ENCODE assay signal across 1 cellular context in the genomic region with DNA sequence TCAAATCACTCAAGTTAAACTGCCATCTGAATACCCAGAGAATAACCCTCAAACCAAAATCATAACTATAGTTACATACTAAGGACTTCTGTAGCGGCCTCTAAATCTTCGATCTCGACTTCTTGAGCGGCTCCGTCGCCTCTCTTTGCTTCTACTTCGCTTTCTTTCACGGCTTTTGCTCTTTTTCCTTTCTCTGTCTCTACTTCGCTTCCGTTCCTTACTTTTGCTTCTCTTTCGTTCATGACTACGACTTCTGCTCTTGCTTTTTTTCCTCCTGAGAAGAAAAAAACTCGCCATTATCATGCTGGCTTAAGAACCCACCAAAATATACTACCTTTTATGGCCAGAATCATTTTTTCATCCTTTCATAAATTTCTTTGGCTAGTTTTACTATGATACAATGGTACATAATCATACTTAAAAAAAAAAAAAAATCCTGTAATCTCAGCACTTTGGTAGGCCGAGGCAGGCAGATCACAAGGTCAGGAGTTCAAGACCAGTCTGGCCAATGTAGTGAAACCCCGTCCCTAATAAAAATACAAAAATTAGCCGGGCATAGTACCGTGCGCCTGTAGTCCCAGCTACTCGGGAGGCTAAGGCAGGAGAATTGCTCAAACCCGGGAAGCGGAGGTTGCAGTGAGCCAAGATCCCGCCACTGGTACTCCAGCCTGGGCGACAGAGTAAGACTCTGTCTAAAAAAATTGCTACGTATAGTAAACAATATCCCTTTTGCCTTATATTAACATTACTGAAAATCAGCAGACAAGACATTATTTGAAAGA.
TF ChIP-seq lines count a peak whose summit lies in the region.

No MANE protein-coding gene starts in this region.

TF ChIP-seq in GM12878, 131 proteins besides CTCF, POLR2A, EP300 and RAD21:
- TF ChIP-seq SPI1 (IDR thresholded peaks at IDR 0.05; ENCODE audit: borderline replicate concordance, insufficient read depth, low read depth, low read length): no peak
- no peak for TF ChIP-seq NBN (IDR thresholded peaks at IDR 0.05)
- no peak for TF ChIP-seq MEF2B (IDR thresholded peaks at IDR 0.05; ENCODE audit: partially characterized antibody, poor library complexity, severe bottlenecking)
- TF ChIP-seq PML (IDR thresholded peaks at IDR 0.05; ENCODE audit: low read length): 0 out of 2 replicates have a peak, but pooled peaks have one; percentile 17
- TF ChIP-seq CHD4 (IDR thresholded peaks at IDR 0.05): no peak
- TF ChIP-seq, protein P1, sequence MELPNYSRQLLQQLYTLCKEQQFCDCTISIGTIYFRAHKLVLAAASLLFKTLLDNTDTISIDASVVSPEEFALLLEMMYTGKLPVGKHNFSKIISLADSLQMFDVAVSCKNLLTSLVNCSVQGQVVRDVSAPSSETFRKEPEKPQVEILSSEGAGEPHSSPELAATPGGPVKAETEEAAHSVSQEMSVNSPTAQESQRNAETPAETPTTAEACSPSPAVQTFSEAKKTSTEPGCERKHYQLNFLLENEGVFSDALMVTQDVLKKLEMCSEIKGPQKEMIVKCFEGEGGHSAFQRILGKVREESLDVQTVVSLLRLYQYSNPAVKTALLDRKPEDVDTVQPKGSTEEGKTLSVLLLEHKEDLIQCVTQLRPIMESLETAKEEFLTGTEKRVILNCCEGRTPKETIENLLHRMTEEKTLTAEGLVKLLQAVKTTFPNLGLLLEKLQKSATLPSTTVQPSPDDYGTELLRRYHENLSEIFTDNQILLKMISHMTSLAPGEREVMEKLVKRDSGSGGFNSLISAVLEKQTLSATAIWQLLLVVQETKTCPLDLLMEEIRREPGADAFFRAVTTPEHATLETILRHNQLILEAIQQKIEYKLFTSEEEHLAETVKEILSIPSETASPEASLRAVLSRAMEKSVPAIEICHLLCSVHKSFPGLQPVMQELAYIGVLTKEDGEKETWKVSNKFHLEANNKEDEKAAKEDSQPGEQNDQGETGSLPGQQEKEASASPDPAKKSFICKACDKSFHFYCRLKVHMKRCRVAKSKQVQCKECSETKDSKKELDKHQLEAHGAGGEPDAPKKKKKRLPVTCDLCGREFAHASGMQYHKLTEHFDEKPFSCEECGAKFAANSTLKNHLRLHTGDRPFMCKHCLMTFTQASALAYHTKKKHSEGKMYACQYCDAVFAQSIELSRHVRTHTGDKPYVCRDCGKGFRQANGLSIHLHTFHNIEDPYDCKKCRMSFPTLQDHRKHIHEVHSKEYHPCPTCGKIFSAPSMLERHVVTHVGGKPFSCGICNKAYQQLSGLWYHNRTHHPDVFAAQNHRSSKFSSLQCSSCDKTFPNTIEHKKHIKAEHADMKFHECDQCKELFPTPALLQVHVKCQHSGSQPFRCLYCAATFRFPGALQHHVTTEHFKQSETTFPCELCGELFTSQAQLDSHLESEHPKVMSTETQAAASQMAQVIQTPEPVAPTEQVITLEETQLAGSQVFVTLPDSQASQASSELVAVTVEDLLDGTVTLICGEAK (IDR thresholded peaks at IDR 0.05; ENCODE audit: borderline replicate concordance): no peak
- TF ChIP-seq, protein P2, sequence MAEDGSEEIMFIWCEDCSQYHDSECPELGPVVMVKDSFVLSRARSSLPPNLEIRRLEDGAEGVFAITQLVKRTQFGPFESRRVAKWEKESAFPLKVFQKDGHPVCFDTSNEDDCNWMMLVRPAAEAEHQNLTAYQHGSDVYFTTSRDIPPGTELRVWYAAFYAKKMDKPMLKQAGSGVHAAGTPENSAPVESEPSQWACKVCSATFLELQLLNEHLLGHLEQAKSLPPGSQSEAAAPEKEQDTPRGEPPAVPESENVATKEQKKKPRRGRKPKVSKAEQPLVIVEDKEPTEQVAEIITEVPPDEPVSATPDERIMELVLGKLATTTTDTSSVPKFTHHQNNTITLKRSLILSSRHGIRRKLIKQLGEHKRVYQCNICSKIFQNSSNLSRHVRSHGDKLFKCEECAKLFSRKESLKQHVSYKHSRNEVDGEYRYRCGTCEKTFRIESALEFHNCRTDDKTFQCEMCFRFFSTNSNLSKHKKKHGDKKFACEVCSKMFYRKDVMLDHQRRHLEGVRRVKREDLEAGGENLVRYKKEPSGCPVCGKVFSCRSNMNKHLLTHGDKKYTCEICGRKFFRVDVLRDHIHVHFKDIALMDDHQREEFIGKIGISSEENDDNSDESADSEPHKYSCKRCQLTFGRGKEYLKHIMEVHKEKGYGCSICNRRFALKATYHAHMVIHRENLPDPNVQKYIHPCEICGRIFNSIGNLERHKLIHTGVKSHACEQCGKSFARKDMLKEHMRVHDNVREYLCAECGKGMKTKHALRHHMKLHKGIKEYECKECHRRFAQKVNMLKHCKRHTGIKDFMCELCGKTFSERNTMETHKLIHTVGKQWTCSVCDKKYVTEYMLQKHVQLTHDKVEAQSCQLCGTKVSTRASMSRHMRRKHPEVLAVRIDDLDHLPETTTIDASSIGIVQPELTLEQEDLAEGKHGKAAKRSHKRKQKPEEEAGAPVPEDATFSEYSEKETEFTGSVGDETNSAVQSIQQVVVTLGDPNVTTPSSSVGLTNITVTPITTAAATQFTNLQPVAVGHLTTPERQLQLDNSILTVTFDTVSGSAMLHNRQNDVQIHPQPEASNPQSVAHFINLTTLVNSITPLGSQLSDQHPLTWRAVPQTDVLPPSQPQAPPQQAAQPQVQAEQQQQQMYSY (CRISPR knock-in tag; IDR thresholded peaks at IDR 0.05): no peak
- TF ChIP-seq SMC3 (IDR thresholded peaks at IDR 0.05; ENCODE audit: borderline replicate concordance, low read length): no peak
- TF ChIP-seq, protein P3, sequence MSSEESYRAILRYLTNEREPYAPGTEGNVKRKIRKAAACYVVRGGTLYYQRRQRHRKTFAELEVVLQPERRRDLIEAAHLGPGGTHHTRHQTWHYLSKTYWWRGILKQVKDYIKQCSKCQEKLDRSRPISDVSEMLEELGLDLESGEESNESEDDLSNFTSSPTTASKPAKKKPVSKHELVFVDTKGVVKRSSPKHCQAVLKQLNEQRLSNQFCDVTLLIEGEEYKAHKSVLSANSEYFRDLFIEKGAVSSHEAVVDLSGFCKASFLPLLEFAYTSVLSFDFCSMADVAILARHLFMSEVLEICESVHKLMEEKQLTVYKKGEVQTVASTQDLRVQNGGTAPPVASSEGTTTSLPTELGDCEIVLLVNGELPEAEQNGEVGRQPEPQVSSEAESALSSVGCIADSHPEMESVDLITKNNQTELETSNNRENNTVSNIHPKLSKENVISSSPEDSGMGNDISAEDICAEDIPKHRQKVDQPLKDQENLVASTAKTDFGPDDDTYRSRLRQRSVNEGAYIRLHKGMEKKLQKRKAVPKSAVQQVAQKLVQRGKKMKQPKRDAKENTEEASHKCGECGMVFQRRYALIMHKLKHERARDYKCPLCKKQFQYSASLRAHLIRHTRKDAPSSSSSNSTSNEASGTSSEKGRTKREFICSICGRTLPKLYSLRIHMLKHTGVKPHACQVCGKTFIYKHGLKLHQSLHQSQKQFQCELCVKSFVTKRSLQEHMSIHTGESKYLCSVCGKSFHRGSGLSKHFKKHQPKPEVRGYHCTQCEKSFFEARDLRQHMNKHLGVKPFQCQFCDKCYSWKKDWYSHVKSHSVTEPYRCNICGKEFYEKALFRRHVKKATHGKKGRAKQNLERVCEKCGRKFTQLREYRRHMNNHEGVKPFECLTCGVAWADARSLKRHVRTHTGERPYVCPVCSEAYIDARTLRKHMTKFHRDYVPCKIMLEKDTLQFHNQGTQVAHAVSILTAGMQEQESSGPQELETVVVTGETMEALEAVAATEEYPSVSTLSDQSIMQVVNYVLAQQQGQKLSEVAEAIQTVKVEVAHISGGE (CRISPR knock-in tag; IDR thresholded peaks at IDR 0.05): no peak
- TF ChIP-seq SP1 (IDR thresholded peaks at IDR 0.05; ENCODE audit: low read depth, low read length): no peak
- no peak for TF ChIP-seq CREB1 (IDR thresholded peaks at IDR 0.05; ENCODE audit: low read depth)
- TF ChIP-seq, protein P4, sequence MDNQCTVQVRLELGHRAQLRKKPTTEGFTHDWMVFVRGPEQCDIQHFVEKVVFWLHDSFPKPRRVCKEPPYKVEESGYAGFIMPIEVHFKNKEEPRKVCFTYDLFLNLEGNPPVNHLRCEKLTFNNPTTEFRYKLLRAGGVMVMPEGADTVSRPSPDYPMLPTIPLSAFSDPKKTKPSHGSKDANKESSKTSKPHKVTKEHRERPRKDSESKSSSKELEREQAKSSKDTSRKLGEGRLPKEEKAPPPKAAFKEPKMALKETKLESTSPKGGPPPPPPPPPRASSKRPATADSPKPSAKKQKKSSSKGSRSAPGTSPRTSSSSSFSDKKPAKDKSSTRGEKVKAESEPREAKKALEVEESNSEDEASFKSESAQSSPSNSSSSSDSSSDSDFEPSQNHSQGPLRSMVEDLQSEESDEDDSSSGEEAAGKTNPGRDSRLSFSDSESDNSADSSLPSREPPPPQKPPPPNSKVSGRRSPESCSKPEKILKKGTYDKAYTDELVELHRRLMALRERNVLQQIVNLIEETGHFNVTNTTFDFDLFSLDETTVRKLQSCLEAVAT (IDR thresholded peaks at IDR 0.05): peak; percentile 89
- TF ChIP-seq, protein P5, sequence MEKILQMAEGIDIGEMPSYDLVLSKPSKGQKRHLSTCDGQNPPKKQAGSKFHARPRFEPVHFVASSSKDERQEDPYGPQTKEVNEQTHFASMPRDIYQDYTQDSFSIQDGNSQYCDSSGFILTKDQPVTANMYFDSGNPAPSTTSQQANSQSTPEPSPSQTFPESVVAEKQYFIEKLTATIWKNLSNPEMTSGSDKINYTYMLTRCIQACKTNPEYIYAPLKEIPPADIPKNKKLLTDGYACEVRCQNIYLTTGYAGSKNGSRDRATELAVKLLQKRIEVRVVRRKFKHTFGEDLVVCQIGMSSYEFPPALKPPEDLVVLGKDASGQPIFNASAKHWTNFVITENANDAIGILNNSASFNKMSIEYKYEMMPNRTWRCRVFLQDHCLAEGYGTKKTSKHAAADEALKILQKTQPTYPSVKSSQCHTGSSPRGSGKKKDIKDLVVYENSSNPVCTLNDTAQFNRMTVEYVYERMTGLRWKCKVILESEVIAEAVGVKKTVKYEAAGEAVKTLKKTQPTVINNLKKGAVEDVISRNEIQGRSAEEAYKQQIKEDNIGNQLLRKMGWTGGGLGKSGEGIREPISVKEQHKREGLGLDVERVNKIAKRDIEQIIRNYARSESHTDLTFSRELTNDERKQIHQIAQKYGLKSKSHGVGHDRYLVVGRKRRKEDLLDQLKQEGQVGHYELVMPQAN (conservative IDR thresholded peaks at IDR 0.05): no peak
- TF ChIP-seq, protein P6, sequence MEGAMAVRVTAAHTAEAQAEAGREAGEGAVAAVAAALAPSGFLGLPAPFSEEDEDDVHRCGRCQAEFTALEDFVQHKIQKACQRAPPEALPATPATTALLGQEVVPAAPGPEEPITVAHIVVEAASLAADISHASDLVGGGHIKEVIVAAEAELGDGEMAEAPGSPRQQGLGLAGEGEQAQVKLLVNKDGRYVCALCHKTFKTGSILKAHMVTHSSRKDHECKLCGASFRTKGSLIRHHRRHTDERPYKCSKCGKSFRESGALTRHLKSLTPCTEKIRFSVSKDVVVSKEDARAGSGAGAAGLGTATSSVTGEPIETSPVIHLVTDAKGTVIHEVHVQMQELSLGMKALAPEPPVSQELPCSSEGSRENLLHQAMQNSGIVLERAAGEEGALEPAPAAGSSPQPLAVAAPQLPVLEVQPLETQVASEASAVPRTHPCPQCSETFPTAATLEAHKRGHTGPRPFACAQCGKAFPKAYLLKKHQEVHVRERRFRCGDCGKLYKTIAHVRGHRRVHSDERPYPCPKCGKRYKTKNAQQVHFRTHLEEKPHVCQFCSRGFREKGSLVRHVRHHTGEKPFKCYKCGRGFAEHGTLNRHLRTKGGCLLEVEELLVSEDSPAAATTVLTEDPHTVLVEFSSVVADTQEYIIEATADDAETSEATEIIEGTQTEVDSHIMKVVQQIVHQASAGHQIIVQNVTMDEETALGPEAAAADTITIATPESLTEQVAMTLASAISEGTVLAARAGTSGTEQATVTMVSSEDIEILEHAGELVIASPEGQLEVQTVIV (IDR thresholded peaks at IDR 0.05; ENCODE audit: borderline replicate concordance, partially characterized antibody): no peak
